In the genomic region with DNA sequence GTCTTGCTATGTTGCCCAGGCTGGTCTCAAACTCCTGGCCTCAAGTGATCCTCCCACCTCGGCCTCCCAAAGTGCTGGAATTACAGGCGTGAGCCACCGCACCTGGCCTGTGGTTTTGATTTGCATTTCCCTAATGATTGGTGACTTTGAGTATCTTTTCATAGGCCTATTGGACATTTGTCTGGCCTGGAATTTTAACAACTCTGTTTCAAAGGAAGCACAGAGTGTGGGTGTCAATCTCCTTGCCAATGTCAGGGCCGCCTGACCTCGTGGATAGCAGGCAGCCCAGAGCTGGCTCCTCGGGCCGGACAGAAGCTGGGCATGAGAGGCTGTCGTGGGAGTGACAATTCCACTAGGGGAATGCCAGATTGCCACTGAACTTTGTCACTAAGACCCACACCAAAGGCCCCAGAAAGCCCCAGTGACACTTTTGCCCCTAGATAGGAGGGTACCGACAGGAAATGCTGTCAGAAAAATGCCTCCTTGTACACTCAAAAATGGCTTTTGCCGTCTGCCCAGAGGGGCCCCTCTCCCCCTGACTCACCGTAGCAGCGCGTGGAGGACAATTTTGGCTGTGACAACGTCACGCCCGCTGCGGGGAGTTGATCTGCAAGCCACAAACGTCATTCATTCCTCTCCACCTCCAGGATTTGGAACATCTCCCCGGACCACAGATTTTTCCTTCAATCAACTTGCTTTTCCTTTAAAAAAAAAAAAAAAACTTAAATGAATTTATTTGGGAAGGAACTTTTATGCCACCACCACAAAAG, we compare ENCODE assay signal across 8 cellular contexts. TPM values are rescaled to one million over a fixed set of nuclear protein-coding genes. Genes with fewer than 3 reads are reported as not detected.
DNase-seq lines count a peak whose midpoint lies in the region; ATAC-seq and TF ChIP-seq lines count a peak whose summit lies in the region.

No MANE protein-coding gene starts in this region.

- peaks cover 0 to 14% of the 10 kb centered on the region in 2 donors for H3K4me1 ChIP-seq in right atrium auricular region

- DNase-seq in M059J (ENCODE audit: low read depth), result peak; percentile 47
- DNase-seq in activated T-cell treated with anti-CD3 and anti-CD28 coated beads, Interleukin-2, amount 50 U/mL, for 24 hours, result peak; percentile 89
- DNase-seq in right atrium auricular region (ENCODE audit: low spot score), result peak; percentile 77
- DNase-seq in stimulated activated CD8-positive, alpha-beta memory T cell treated with anti-CD3 and anti-CD28 coated beads, Interleukin-15, amount 100 ng/mL, for 1 hour (ENCODE audit: low read depth), result peak; percentile 76
- DNase-seq in NCI-H748 (lab: John Stamatoyannopoulos, UW; ENCODE audit: unreplicated experiment), result no peak
- no peak for DNase-seq in DMS79 treated with DMSO at 0.1 percent for 48 hours (lab: John Stamatoyannopoulos, UW)

- peak overlapping the region; percentile 72 to 75 for H3K27ac ChIP-seq in right atrium auricular region

- peaks cover 81% of the 10 kb centered on the region for H3K4me1 Mint-ChIP-seq in activated T-cell treated with anti-CD3 and anti-CD28 coated beads, Interleukin-2, amount 50 U/mL, for 24 hours (ENCODE audit: low read depth)

- H3K4me3 Mint-ChIP-seq in activated T-cell treated with anti-CD3 and anti-CD28 coated beads, Interleukin-2, amount 50 U/mL, for 24 hours, result peak overlapping the region; percentile 75

- peaks cover 2% of the 10 kb centered on the region for H3K36me3 Mint-ChIP-seq in activated T-cell treated with anti-CD3 and anti-CD28 coated beads, Interleukin-2, amount 50 U/mL, for 24 hours (ENCODE audit: low read depth)

- no peaks in the 10 kb centered on the region for H3K36me3 ChIP-seq in right atrium auricular region

- no peaks in the 10 kb centered on the region for H3K9me3 Mint-ChIP-seq in activated T-cell treated with anti-CD3 and anti-CD28 coated beads, Interleukin-2, amount 50 U/mL, for 24 hours

- no peak for TF ChIP-seq CTCF in right atrium auricular region (IDR thresholded peaks at IDR 0.05)

- H3K4me3 ChIP-seq in right atrium auricular region, result peak overlapping the region in 1 of 2 donors; percentile 13

- ATAC-seq in GM19452 (IDR thresholded peaks at IDR 0.05; ENCODE audit: unreplicated experiment) (no peak), HG03039 (IDR thresholded peaks at IDR 0.05; ENCODE audit: unreplicated experiment) (no peak)

- no peaks in the 10 kb centered on the region for H3K27me3 Mint-ChIP-seq in activated T-cell treated with anti-CD3 and anti-CD28 coated beads, Interleukin-2, amount 50 U/mL, for 24 hours

- H3K27ac Mint-ChIP-seq in activated T-cell treated with anti-CD3 and anti-CD28 coated beads, Interleukin-2, amount 50 U/mL, for 24 hours, result peak overlapping the region; percentile 99

- no peaks in the 10 kb centered on the region for H3K9me3 ChIP-seq in right atrium auricular region

- no peaks in the 10 kb centered on the region for H3K27me3 ChIP-seq in right atrium auricular region

RNA-seq across cellular contexts. Expression of gene ADGRE5, which starts 11.7 kb away (rescaled TPM):
- total RNA-seq in M059J (2014; rRNA removed; shearing (Covaris generic)), result 13.0 and 13.8 TPM in 2 replicates
- total RNA-seq in right atrium auricular region, result 10 to 100 TPM; 33.9 to 37.3 TPM

RNA-seq across cellular contexts. Expression of gene DDX39A, which starts 49.6 kb away (rescaled TPM):
- total RNA-seq in M059J (2014; rRNA removed; shearing (Covaris generic)), result 56.1 and 65.3 TPM in 2 replicates
- total RNA-seq in right atrium auricular region, result 10 to 100 TPM; 25.5 to 29.8 TPM

Comparison
In these comparisons a context has a peak if more than half of its experiments do, and no peak if none do; other contexts are left out.
1. DNase-seq: peak in M059J (single experiment), activated T-cell treated with anti-CD3 and anti-CD28 coated beads, Interleukin-2, amount 50 U/mL, for 24 hours (single experiment), right atrium auricular region (single experiment) and stimulated activated CD8-positive, alpha-beta memory T cell treated with anti-CD3 and anti-CD28 coated beads, Interleukin-15, amount 100 ng/mL, for 1 hour (single experiment); none in NCI-H748 (single experiment) and DMS79 treated with DMSO at 0.1 percent for 48 hours (single experiment).